17 cellular contexts compared by ENCODE assay signal in genomic region chr10:130745251-130745650, GRCh38.
"Had no signal": no experiment of that assay in that cellular context is flagged by ENCODE, and none has a peak within 500 bp of the region (broad histone marks: within the 10 kb centered on the region; RNA-seq: fewer than 3 reads in every experiment).

No MANE protein-coding gene starts in this region.

- DNase-seq: caudate nucleus; effector memory CD4-positive, alpha-beta T cell; gastrocnemius medialis; heart right ventricle; left cardiac atrium; left ventricle myocardium inferior; lower lobe of right lung; midbrain; stimulated activated CD4-positive, alpha-beta T cell treated with anti-CD3 and anti-CD28 coated beads, Interleukin-12 subunit alpha, Interleukin-12 subunit beta, amount 100 ng/mL, for 4 hours; stimulated activated naive CD4-positive, alpha-beta T cell; thyroid gland had no signal

- H3K4me1 ChIP-seq: gastrocnemius medialis, left ventricle myocardium inferior, lower lobe of right lung, thyroid gland had no signal

- H3K27me3 ChIP-seq: neutrophil, sigmoid colon, thyroid gland had no signal

- H3K9me3 ChIP-seq: gastrocnemius medialis, heart right ventricle, left ventricle myocardium inferior, lower lobe of right lung, neutrophil, sigmoid colon, thyroid gland had no signal

- H3K27me3 Mint-ChIP-seq: memory B cell had no signal

- H3K4me3 ChIP-seq: gastrocnemius medialis, heart right ventricle, left ventricle myocardium inferior, lower lobe of right lung, sigmoid colon, skin epidermis, thyroid gland had no signal

- H3K36me3 Mint-ChIP-seq: memory B cell had no signal

- H3K27ac Mint-ChIP-seq: memory B cell, nephron had no signal

- H3K4me3 Mint-ChIP-seq: memory B cell, nephron had no signal

- H3K9me3 Mint-ChIP-seq: memory B cell, nephron had no signal

- ATAC-seq: esophagus mucosa, gastrocnemius medialis, heart right ventricle, left cardiac atrium, lower lobe of right lung had no signal

- H3K36me3 ChIP-seq: gastrocnemius medialis, heart right ventricle, left ventricle myocardium inferior, lower lobe of right lung, neutrophil, sigmoid colon, thyroid gland had no signal

- H3K27ac ChIP-seq: gastrocnemius medialis, heart right ventricle, left ventricle myocardium inferior, lower lobe of right lung, neutrophil, sigmoid colon, skin epidermis, thyroid gland had no signal

- H3K4me1 Mint-ChIP-seq: memory B cell had no signal
